Comparison of ENCODE assay signal across 1 cellular context in the genomic region with DNA sequence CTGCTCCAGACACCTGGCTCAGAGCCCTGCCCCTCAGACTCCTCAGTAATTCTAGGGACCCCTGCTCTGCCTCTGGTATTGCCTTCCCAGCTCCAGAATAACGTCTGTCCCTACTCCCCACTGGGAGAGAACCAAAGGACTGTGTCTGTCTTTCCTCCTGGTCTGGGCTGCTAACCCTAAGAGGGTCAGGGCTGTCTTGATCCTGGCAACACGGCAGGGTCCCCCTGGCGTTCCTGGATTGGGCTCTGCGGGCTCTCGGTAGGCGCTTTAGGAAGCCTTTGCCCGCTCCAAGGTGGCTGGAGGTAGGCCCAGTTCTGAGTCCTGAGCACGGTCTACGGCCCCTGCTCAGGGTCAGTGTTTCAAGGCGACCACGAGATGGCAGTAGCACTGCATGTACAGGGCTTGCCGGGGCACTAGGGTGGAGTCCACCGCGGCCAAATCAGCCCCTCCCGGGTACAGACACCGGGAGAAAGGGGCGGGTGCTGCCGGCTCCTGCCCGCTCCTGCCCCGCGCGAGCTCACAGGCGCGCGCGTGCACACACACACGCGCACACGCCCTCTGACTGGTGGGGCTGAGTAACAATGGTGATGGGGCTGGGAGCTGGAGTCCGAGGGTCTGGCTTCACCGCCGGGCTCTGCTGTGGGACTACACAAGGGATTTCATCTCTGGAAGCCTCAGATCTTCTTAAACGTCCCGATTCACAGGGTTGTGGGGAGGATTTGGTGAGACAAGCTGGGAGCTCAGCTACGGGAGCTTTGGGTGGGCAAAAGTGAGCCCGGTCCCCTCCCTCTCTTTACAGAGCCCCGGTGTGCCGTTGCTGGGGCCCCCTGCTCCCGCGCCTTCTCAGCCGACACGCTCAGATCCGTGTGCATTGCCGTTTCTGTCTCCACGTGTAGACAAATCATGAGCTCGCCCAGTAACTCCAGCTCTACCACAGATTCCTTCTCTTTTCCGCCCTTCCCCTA.
TF ChIP-seq lines count a peak whose summit lies in the region.

No MANE protein-coding gene starts in this region.

TF ChIP-seq in GM12878, 131 proteins besides CTCF, POLR2A, EP300 and RAD21 (continued from another document):
- no peak for TF ChIP-seq ZBTB40 (IDR thresholded peaks at IDR 0.05; ENCODE audit: borderline replicate concordance)
- TF ChIP-seq EED (IDR thresholded peaks at IDR 0.05; ENCODE audit: low read depth): peak; percentile 41; the same call in 1 of the 2 replicates
- TF ChIP-seq IKZF1 (conservative IDR thresholded peaks at IDR 0.05): peak; percentile 79
- 0 out of 2 replicates have a peak, but pooled peaks have one; percentile 7 for TF ChIP-seq RELB (IDR thresholded peaks at IDR 0.05; ENCODE audit: low read depth)
- peak; percentile 73 for TF ChIP-seq YY1 (IDR thresholded peaks at IDR 0.05; ENCODE audit: low read depth, low read length)
- TF ChIP-seq PAX5 (IDR thresholded peaks at IDR 0.05; ENCODE audit: borderline replicate concordance, low read depth, low read length): peak; percentile 32; the same call in 1 of the 2 replicates
- TF ChIP-seq SMARCA5 (IDR thresholded peaks at IDR 0.05): peak; percentile 75; the same call in 1 of the 2 replicates
- TF ChIP-seq CHD2 (IDR thresholded peaks at IDR 0.05; ENCODE audit: borderline replicate concordance, low read depth, low read length): 0 out of 2 replicates have a peak, but pooled peaks have one; percentile 42
- TF ChIP-seq ESRRA (IDR thresholded peaks at IDR 0.05; ENCODE audit: low read length): peak; percentile 41; the same call in 1 of the 2 replicates
- TF ChIP-seq SMC3 (IDR thresholded peaks at IDR 0.05; ENCODE audit: borderline replicate concordance, low read length): peak; percentile 94
- TF ChIP-seq ELK1 (IDR thresholded peaks at IDR 0.05; ENCODE audit: low read depth, low read length): 0 out of 2 replicates have a peak, but pooled peaks have one; percentile 18
- 0 out of 2 replicates have a peak, but pooled peaks have one; percentile 28 for TF ChIP-seq DPF2 (IDR thresholded peaks at IDR 0.05)
- TF ChIP-seq BHLHE40 (IDR thresholded peaks at IDR 0.05; ENCODE audit: borderline replicate concordance in 1 of 2, low read depth in 2 of 2, low read length in 1 of 2): peak; percentile 40 to 76; a peak in 1 of 4 replicates
- 0 out of 2 replicates have a peak, but pooled peaks have one; percentile 54 for TF ChIP-seq GATAD2B (conservative IDR thresholded peaks at IDR 0.05; ENCODE audit: low read depth)
- peak; percentile 40; the same call in 1 of the 2 replicates for TF ChIP-seq NR2F1 (conservative IDR thresholded peaks at IDR 0.05)
- no peak for TF ChIP-seq STAT3 (IDR thresholded peaks at IDR 0.05; ENCODE audit: low read depth, low read length)
- no peak for TF ChIP-seq MEF2A (IDR thresholded peaks at IDR 0.05; ENCODE audit: insufficient read depth, low read depth, low read length)
- peak; percentile 69 for TF ChIP-seq BACH1 (IDR thresholded peaks at IDR 0.05; ENCODE audit: borderline replicate concordance)
- peak; percentile 77; the same call in 1 of the 2 replicates for TF ChIP-seq STAT1 (conservative IDR thresholded peaks at IDR 0.05)
- TF ChIP-seq HSF1 (IDR thresholded peaks at IDR 0.05; ENCODE audit: low read depth, low read length): no peak
- no peak for TF ChIP-seq HDAC6 (IDR thresholded peaks at IDR 0.05; ENCODE audit: unreplicated experiment)
- TF ChIP-seq ZNF384 (IDR thresholded peaks at IDR 0.05; ENCODE audit: borderline replicate concordance, low read depth, low read length): 0 out of 2 replicates have a peak, but pooled peaks have one; percentile 7
TF ChIP-seq in GM12878: peak in this region for 18.
